33 cellular contexts compared by ENCODE assay signal in genomic region chr5:107790671-107791070, GRCh38.
"Had no signal": no experiment of that assay in that cellular context is flagged by ENCODE, and none has a peak within 500 bp of the region (broad histone marks: within the 10 kb centered on the region; RNA-seq: fewer than 3 reads in every experiment).

No MANE protein-coding gene starts in this region.

- H3K27ac ChIP-seq: ascending aorta, brain microvascular endothelial cell, breast epithelium, VCaP had no signal

- H3K4me3 ChIP-seq: ascending aorta, breast epithelium had no signal

- FAIRE-seq: TTC549 had no signal

- H3K4me1 ChIP-seq: ascending aorta, breast epithelium had no signal

- H3K27me3 ChIP-seq: ascending aorta, brain microvascular endothelial cell, breast epithelium had no signal

- ATAC-seq: activated CD4-positive, alpha-beta T cell treated with anti-CD3 and anti-CD28 coated beads for 36 hours; activated CD4-positive, CD25-positive, alpha-beta regulatory T cell treated with anti-CD3 and anti-CD28 coated beads, Interleukin-2, amount 50 U/mL, for 24 hours; activated CD8-positive, alpha-beta memory T cell treated with anti-CD3 and anti-CD28 coated beads, Interleukin-2, amount 10 ng/mL, durations not matched to agents 7 days and 5 days; activated CD8-positive, alpha-beta T cell treated with anti-CD3 and anti-CD28 coated beads, Interleukin-2, amount 10 ng/mL, durations not matched to agents 7 days and 5 days; activated naive CD8-positive, alpha-beta T cell treated with anti-CD3 and anti-CD28 coated beads, Interleukin-2, amount 50 U/mL, for 24 hours; WTC11 had no signal

- H3K9me3 ChIP-seq: ascending aorta had no signal

- DNase-seq: activated CD4-positive, alpha-beta memory T cell treated with anti-CD3 and anti-CD28 coated beads, Interleukin-2, amount 10 ng/mL, durations not matched to agents 7 days and 5 days; activated CD4-positive, alpha-beta T cell treated with anti-CD3 and anti-CD28 coated beads for 1 hour; activated CD4-positive, alpha-beta T cell treated with anti-CD3 and anti-CD28 coated beads for 36 hours; activated CD4-positive, alpha-beta T cell treated with anti-CD3 and anti-CD28 coated beads for 48 hours; activated CD4-positive, alpha-beta T cell treated with anti-CD3 and anti-CD28 coated beads, Interleukin-2, amount 10 ng/mL, durations not matched to agents 7 days and 5 days; activated CD4-positive, alpha-beta T cell treated with anti-CD3 and anti-CD28 coated beads, Interleukin-2, amount 50 U/mL, for 48 hours; activated CD4-positive, CD25-positive, alpha-beta regulatory T cell; activated CD8-positive, alpha-beta memory T cell treated with anti-CD3 and anti-CD28 coated beads for 24 hours; activated CD8-positive, alpha-beta memory T cell treated with anti-CD3 and anti-CD28 coated beads, Interleukin-2, amount 10 ng/mL, durations not matched to agents 7 days and 5 days; activated CD8-positive, alpha-beta memory T cell treated with anti-CD3 and anti-CD28 coated beads, Interleukin-2, amount 50 U/mL, for 48 hours; activated CD8-positive, alpha-beta T cell treated with anti-CD3 and anti-CD28 coated beads, Interleukin-2, amount 10 ng/mL, durations not matched to agents 7 days and 5 days; activated effector memory CD4-positive, alpha-beta T cell treated with Interleukin-2 at 50 U/mL for 16 hours; activated gamma-delta T cell; activated naive CD4-positive, alpha-beta T cell treated with anti-CD3 and anti-CD28 coated beads, Interleukin-2, amount 10 ng/mL, durations not matched to agents 7 days and 5 days; activated naive CD4-positive, alpha-beta T cell treated with Interleukin-2 at 50 U/mL for 16 hours; activated naive CD8-positive, alpha-beta T cell treated with anti-CD3 and anti-CD28 coated beads, Interleukin-2, amount 10 ng/mL, durations not matched to agents 7 days and 5 days; activated naive CD8-positive, alpha-beta T cell treated with anti-CD3 and anti-CD28 coated beads, Interleukin-2, amount 50 U/mL, for 24 hours; activated T-cell treated with anti-CD3 and anti-CD28 coated beads, Interleukin-2, amount 50 U/mL, for 24 hours; activated T-cell treated with anti-CD3 and anti-CD28 coated beads, Interleukin-2, amount 50 U/mL, for 48 hours; amygdala; anterior cingulate cortex; brain microvascular endothelial cell; central memory CD4-positive, alpha-beta T cell; SW 1271; T-helper 1 cell; T-helper 2 cell; T-helper 9 cell had no signal

- H3K36me3 ChIP-seq: ascending aorta, brain microvascular endothelial cell, breast epithelium had no signal
